Comparison of ENCODE assay signal across 24 cellular contexts in the genomic region with DNA sequence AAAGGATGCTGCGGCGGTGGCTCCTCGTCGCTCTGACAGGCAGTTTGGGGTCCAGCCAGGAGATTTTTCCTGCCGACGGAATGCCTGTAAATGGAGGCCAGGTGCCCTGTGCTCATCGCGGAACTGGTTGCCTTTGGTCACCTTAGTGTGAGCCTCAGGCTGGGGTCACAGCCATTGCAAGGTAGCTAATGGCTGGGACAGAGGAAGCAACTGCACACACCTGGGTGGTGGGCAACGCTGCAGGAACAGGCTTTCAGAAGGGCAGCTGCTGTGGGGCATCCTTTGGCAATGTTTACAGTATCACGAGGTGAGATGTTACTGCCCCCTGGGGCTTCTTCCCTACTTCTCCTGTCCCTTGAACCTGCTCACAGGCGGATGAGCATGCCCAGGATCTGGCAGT.
"Had no signal": no experiment of that assay in that cellular context is flagged by ENCODE, and none has a peak within 500 bp of the region (broad histone marks: within the 10 kb centered on the region; RNA-seq: fewer than 3 reads in every experiment).

No MANE protein-coding gene starts in this region.

- H3K4me1 ChIP-seq: esophagus muscularis mucosa, foreskin keratinocyte, gastrocnemius medialis had no signal

- H3K27me3 ChIP-seq: brain microvascular endothelial cell, dorsolateral prefrontal cortex had no signal

- H3K36me3 ChIP-seq: brain microvascular endothelial cell, esophagus muscularis mucosa, gastrocnemius medialis had no signal

- H3K27ac ChIP-seq: brain microvascular endothelial cell, coronary artery, dorsolateral prefrontal cortex, esophagus muscularis mucosa, foreskin keratinocyte, gastrocnemius medialis had no signal

- DNase-seq: activated CD4-positive, alpha-beta memory T cell treated with anti-CD3 and anti-CD28 coated beads for 36 hours; activated CD4-positive, alpha-beta T cell treated with anti-CD3 and anti-CD28 coated beads for 36 hours; activated CD4-positive, alpha-beta T cell treated with anti-CD3 and anti-CD28 coated beads, Interleukin-2, amount 10 ng/mL, durations not matched to agents 24 days and 14 days; activated CD4-positive, CD25-positive, alpha-beta regulatory T cell; activated CD4-positive, CD25-positive, alpha-beta regulatory T cell treated with anti-CD3 and anti-CD28 coated beads, Interleukin-2, amount 50 U/mL, for 72 hours; activated CD8-positive, alpha-beta T cell treated with anti-CD3 and anti-CD28 coated beads, Interleukin-2, amount 10 ng/mL, durations not matched to agents 7 days and 5 days; activated effector memory CD4-positive, alpha-beta T cell treated with Interleukin-2 at 50 U/mL for 16 hours; activated gamma-delta T cell treated with Interleukin-2 at 50 U/mL for 16 hours; activated naive CD4-positive, alpha-beta T cell treated with anti-CD3 and anti-CD28 coated beads, Interleukin-2, amount 50 U/mL, for 16 hours; activated naive CD4-positive, alpha-beta T cell treated with Interleukin-2 at 50 U/mL for 16 hours; activated T-cell treated with anti-CD3 and anti-CD28 coated beads, Interleukin-2, amount 50 U/mL, for 4 hours; amniotic stem cell; anterior cingulate cortex; brain microvascular endothelial cell; dorsolateral prefrontal cortex; effector CD4-positive, alpha-beta T cell; effector memory CD8-positive, alpha-beta T cell; erythroblast; gastrocnemius medialis; glutamatergic neuron; T-helper 2 cell had no signal

- H3K4me3 ChIP-seq: coronary artery, dorsolateral prefrontal cortex, esophagus muscularis mucosa, gastrocnemius medialis had no signal

- H3K9me3 ChIP-seq: esophagus muscularis mucosa, gastrocnemius medialis had no signal
